In genomic region chr2:30516166-30516565, GRCh38 we compare ENCODE assay signal across 5 cellular contexts.
"Had no signal": no experiment of that assay in that cellular context is flagged by ENCODE, and none has a peak within 500 bp of the region (broad histone marks: within the 10 kb centered on the region; RNA-seq: fewer than 3 reads in every experiment).

No MANE protein-coding gene starts in this region.

- H3K27ac Mint-ChIP-seq: IgD-negative memory B cell had no signal

- H3K27ac ChIP-seq: GM23248 had no signal

- H2AFZ ChIP-seq: GM23248 had no signal

- H3K4me3 Mint-ChIP-seq: H9, IgD-negative memory B cell had no signal

- H3K4me3 ChIP-seq: GM23248 had no signal

- H3K9ac ChIP-seq: GM23248 had no signal

- H3K27me3 Mint-ChIP-seq: IgD-negative memory B cell had no signal

- DNase-seq: GM23248, H9, HCEC 1CT, KBM-7 had no signal
